In the genomic region with DNA sequence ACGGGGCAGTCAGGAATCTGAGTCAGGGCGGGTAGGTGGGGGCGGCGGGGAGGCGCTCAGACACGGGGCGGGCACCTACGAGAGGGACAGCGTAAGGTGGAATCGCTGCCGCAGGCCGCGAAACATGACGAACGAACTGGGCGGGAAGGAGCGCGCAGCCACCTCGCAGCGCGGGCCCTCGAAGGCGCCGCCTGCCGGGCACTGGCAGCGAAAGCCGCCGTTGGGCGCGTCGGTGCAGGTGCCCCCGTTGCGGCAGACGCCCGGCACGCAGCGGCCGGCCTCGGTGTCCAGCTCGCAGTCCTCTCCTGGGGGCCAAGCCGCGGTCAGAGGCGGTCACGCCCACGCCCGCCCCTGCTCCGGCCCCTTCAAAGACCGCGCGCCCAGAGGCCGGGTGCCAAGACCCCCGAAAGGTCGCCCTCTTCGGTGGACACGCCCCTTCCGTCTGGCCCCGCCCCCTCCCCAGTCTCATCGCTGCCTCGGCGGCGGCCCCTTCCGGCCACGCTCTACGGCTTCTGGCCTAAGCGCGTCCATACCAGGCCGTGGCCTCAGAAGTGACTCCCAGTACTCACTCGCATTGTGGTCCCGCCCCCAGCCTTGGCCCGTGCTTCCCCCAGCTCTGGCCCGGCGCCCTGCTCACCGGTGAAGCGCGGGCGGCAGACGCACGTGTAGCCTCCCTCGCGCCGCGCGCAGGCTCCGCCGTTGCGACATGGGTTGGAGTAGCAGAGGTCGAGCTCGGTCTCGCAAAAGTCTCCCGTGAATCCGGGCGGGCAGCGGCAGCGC, we compare ENCODE assay signal across 9 cellular contexts. TPM values are rescaled to one million over a fixed set of nuclear protein-coding genes. Genes with fewer than 3 reads are reported as not detected.
DNase-seq lines count a peak whose midpoint lies in the region; TF ChIP-seq lines count a peak whose summit lies in the region.
"Had no signal": no experiment of that assay in that cellular context is flagged by ENCODE, and none has a peak within 500 bp of the region (broad histone marks: within the 10 kb centered on the region; RNA-seq: fewer than 3 reads in every experiment).

No MANE protein-coding gene starts in this region.

- H3K27me3 ChIP-seq in CD4-positive, alpha-beta memory T cell (ENCODE audit: insufficient read depth, low read length) = no peaks in the 10 kb centered on the region
- H3K27me3 ChIP-seq in H9 (ENCODE audit: insufficient read depth, low read length) = no peaks in the 10 kb centered on the region
- no peaks in the 10 kb centered on the region for H3K27me3 ChIP-seq in trophoblast cell (ENCODE audit: insufficient read depth, low read length)
- peaks cover 0 to 5% of the 10 kb centered on the region in 2 donors for H3K27me3 ChIP-seq in tibial nerve

- peaks cover 19% of the 10 kb centered on the region for H3K4me1 ChIP-seq in CD4-positive, alpha-beta memory T cell (ENCODE audit: insufficient read depth, low read length)
- no peaks in the 10 kb centered on the region; the same call in 1 of the 2 replicates for H3K4me1 ChIP-seq in H9 (ENCODE audit: insufficient read depth, low read length)
- peaks cover 4% of the 10 kb centered on the region for H3K4me1 ChIP-seq in OCI-LY7 (ENCODE audit: insufficient read depth, low read length, poor library complexity, severe bottlenecking)
- peaks cover 5 to 10% of the 10 kb centered on the region in 2 experiments for H3K4me1 ChIP-seq in trophoblast cell (ENCODE audit: control insufficient read depth in 1 of 2, insufficient read depth in 2 of 2, low read length in 2 of 2)
- H3K4me1 ChIP-seq in tibial nerve = peaks cover 0 to 19% (median 5%) of the 10 kb centered on the region in 4 donors

- peak overlapping the region; percentile 80 to 88 (median 84) for H3K4me3 Mint-ChIP-seq in CD4-positive, alpha-beta memory T cell
- H3K4me3 Mint-ChIP-seq in H9 (peak overlapping the region; percentile 67 to 78), glutamatergic neuron (ENCODE audit: unreplicated experiment) (no peak overlapping the region)

- no CpG with 5 or more reads among the region's 94 CpGs for WGBS in H9 (ENCODE audit: extremely low coverage, insufficient read length, low lambda C conversion rate)
- no CpG with 5 or more reads among the region's 94 CpGs for WGBS in trophoblast cell (ENCODE audit: extremely low coverage, insufficient coverage, insufficient read length)
- 9% methylated on average over 72 to 74 of the region's 94 CpGs for WGBS in tibial nerve, 2 donors

- H3K9me3 ChIP-seq in CD4-positive, alpha-beta memory T cell (ENCODE audit: control insufficient read depth in 1 of 2, low read length in 2 of 2) = no peaks in the 10 kb centered on the region
- H3K9me3 ChIP-seq in H9 (ENCODE audit: control insufficient read depth, low read depth, low read length) (no peaks in the 10 kb centered on the region), OCI-LY7 (ENCODE audit: low read length) (no peaks in the 10 kb centered on the region), trophoblast cell (ENCODE audit: insufficient read depth, low read depth, low read length) (peaks cover 32% of the 10 kb centered on the region), tibial nerve (no peaks in the 10 kb centered on the region)

- no peak overlapping the region for H2BK12ac ChIP-seq in H9 (ENCODE audit: insufficient read length, low read depth, low read length)
- no peak overlapping the region for H2BK12ac ChIP-seq in trophoblast cell (ENCODE audit: low read length)

- POLR2A ChIA-PET in CD4-positive, alpha-beta memory T cell (lab: Charles Lee; ENCODE audit: partially characterized antibody) = interaction anchor here (0.6 to 2.4 kb wide), 3 partner anchors 21 to 129 kb away, joined by 3 to 14 read pairs (median 4); a partner anchor contains a TSS
- POLR2A ChIA-PET in OCI-LY7 (lab: Charles Lee) = no interaction called here

- H3K9ac ChIP-seq in H9 (ENCODE audit: extremely low read depth, insufficient read length, low read length) = no peak overlapping the region
- H3K9ac ChIP-seq in trophoblast cell (ENCODE audit: low read length) = no peak overlapping the region

- peak in 1 of 2 donors; percentile 69 for TF ChIP-seq EP300 in tibial nerve (IDR thresholded peaks at IDR 0.05)

- H3K79me1 ChIP-seq in H9 (ENCODE audit: insufficient read depth, low read depth, low read length, poor library complexity, severe bottlenecking) = no peaks in the 10 kb centered on the region
- H3K79me1 ChIP-seq in trophoblast cell (ENCODE audit: low read length) = no peaks in the 10 kb centered on the region

- no peak overlapping the region for H4K91ac ChIP-seq in H9 (ENCODE audit: insufficient read length, low read depth, low read length)
- no peak overlapping the region for H4K91ac ChIP-seq in trophoblast cell (ENCODE audit: low read depth, low read length)

- H4K8ac ChIP-seq in H9 (replicated peaks; ENCODE audit: insufficient read length, low read depth, low read length) (no peak overlapping the region), trophoblast cell (ENCODE audit: low read depth, low read length) (peak overlapping the region; percentile 72)

- H3K18ac ChIP-seq in H9 (ENCODE audit: insufficient read length, low read depth, low read length) (peak overlapping the region; percentile 6), trophoblast cell (ENCODE audit: low read length) (no peak overlapping the region)

- DNase-seq in CD4-positive, alpha-beta memory T cell = peak; percentile 86 to 91 (median 88)
- peak; percentile 94 for DNase-seq in H9
- DNase-seq in OCI-LY7 (ENCODE audit: low spot score) = peak; percentile 87
- peak; percentile 72 for DNase-seq in activated gamma-delta T cell treated with anti-CD3 and anti-CD28 coated beads, Interleukin-2, amount 50 U/mL, for 16 hours (ENCODE audit: low read depth)
- peak; percentile 88 for DNase-seq in glutamatergic neuron
- DNase-seq in trophoblast cell = peak; percentile 91 to 94
- peak; percentile 52 to 66 for DNase-seq in tibial nerve (ENCODE audit: low spot score in 2 of 2)
- no peak for DNase-seq in NCI-H446 (lab: John Stamatoyannopoulos, UW)

- intact Hi-C loops in CD4-positive, alpha-beta memory T cell (cut with micrococcal nuclease) = loop anchor here (1.0 kb wide), 4 partner anchors 21 to 98 kb away; a partner anchor contains a TSS
- intact Hi-C loops in OCI-LY7 (cut with micrococcal nuclease; ENCODE audit: unreplicated experiment) = loop anchor here (1.0 to 2.0 kb wide), 2 partner anchors 21 to 255 kb away; a partner anchor contains a TSS

- no peak overlapping the region for H3T11ph ChIP-seq in H9 (ENCODE audit: low read length)

- no peaks in the 10 kb centered on the region for H3K9me2 ChIP-seq in OCI-LY7 (ENCODE audit: insufficient read depth, low read length)

- H2BK5ac ChIP-seq in H9 (ENCODE audit: insufficient read length, low read length) (no peak overlapping the region), trophoblast cell (ENCODE audit: low read depth, low read length, poor library complexity) (no peak overlapping the region)

- H3K23ac ChIP-seq in H9 (ENCODE audit: insufficient read length, low read depth, low read length) (no peak overlapping the region), trophoblast cell (ENCODE audit: low read length) (no peak overlapping the region)

- no peak for TF ChIP-seq POLR2A in tibial nerve (IDR thresholded peaks at IDR 0.05)

- H3K4me1 Mint-ChIP-seq in CD4-positive, alpha-beta memory T cell = peaks cover 5 to 31% (median 10%) of the 10 kb centered on the region in 4 donors
- H3K4me1 Mint-ChIP-seq in H9 (peaks cover 4 to 13% of the 10 kb centered on the region in 2 experiments), glutamatergic neuron (ENCODE audit: low read depth, unreplicated experiment) (peaks cover 6% of the 10 kb centered on the region)

- CTCF ChIA-PET in CD4-positive, alpha-beta memory T cell (lab: Charles Lee; ENCODE audit: partially characterized antibody) = interaction anchor here (0.6 to 1.8 kb wide), 8 partner anchors 21 to 462 kb away, joined by 3 to 7 read pairs (median 4); a partner anchor contains a TSS
- CTCF ChIA-PET in OCI-LY7 (lab: Charles Lee; ENCODE audit: unreplicated experiment) = no interaction called here

- peak; percentile 86 for TF ChIP-seq CTCF in H9 (conservative IDR thresholded peaks at IDR 0.05)
- TF ChIP-seq CTCF in OCI-LY7 (conservative IDR thresholded peaks at IDR 0.05; ENCODE audit: low read length) = peak; percentile 74
- TF ChIP-seq CTCF in glutamatergic neuron (IDR thresholded peaks at IDR 0.05; ENCODE audit: partially characterized antibody, unreplicated experiment) = peak; percentile 77
- peak; percentile 60 to 89 (median 71) for TF ChIP-seq CTCF in tibial nerve (IDR thresholded peaks at IDR 0.05)

- peaks cover 0 to 3% of the 10 kb centered on the region in 2 donors for H3K27me3 Mint-ChIP-seq in CD4-positive, alpha-beta memory T cell
- H3K27me3 Mint-ChIP-seq in H9 (ENCODE audit: low read depth) (peaks cover 6% of the 10 kb centered on the region; the same call in 1 of the 2 replicates), glutamatergic neuron (ENCODE audit: unreplicated experiment) (peaks cover 10% of the 10 kb centered on the region)

- no TSS peak for BruUV-seq in OCI-LY7 (replicated peaks; lab: Mats Ljungman, UMichigan)

- no peaks in the 10 kb centered on the region for H3K79me2 ChIP-seq in H9 (ENCODE audit: insufficient read depth, low read length)
- no peaks in the 10 kb centered on the region for H3K79me2 ChIP-seq in OCI-LY7 (ENCODE audit: insufficient read depth, low read depth, low read length)
- H3K79me2 ChIP-seq in trophoblast cell (ENCODE audit: control insufficient read depth, insufficient read depth, low read length, poor library complexity) = no peaks in the 10 kb centered on the region

- H3K9me3 Mint-ChIP-seq in CD4-positive, alpha-beta memory T cell = peaks cover 0 to 10% (median 0%) of the 10 kb centered on the region in 8 donors
- H3K9me3 Mint-ChIP-seq in H9 (peaks cover 0 to 3% of the 10 kb centered on the region in 2 experiments; a peak in 1 of 5 replicates), glutamatergic neuron (ENCODE audit: unreplicated experiment) (peaks cover 30% of the 10 kb centered on the region)

- H3K56ac ChIP-seq in H9 (ENCODE audit: insufficient read length, low read depth, low read length) = no peak overlapping the region

- peaks cover 5% of the 10 kb centered on the region for H3K23me2 ChIP-seq in H9 (ENCODE audit: insufficient read length, low read depth, low read length, poor library complexity, severe bottlenecking)

- H2AK5ac ChIP-seq in H9 (ENCODE audit: insufficient read length, low read length) (no peak overlapping the region), trophoblast cell (ENCODE audit: low read length) (no peak overlapping the region)

- H3K14ac ChIP-seq in H9 (ENCODE audit: insufficient read depth, low read length) (no peak overlapping the region), trophoblast cell (ENCODE audit: low read length) (peak overlapping the region; percentile 52)

- H3K4me2 ChIP-seq in H9 (ENCODE audit: insufficient read depth, insufficient read length, low read length) (peak overlapping the region; percentile 50), OCI-LY7 (ENCODE audit: low read length) (peak overlapping the region; percentile 73), trophoblast cell (ENCODE audit: low read length) (peak overlapping the region; percentile 64)

- H2BK15ac ChIP-seq in H9 (ENCODE audit: low read depth, low read length) = no peak overlapping the region

- H3K36me3 ChIP-seq in CD4-positive, alpha-beta memory T cell (ENCODE audit: insufficient read depth, low read length) = no peaks in the 10 kb centered on the region
- no peaks in the 10 kb centered on the region for H3K36me3 ChIP-seq in OCI-LY7 (ENCODE audit: insufficient read depth, low read length)
- no peaks in the 10 kb centered on the region for H3K36me3 ChIP-seq in trophoblast cell (ENCODE audit: control insufficient read depth in 1 of 2, insufficient read depth in 2 of 2, low read length in 2 of 2)
- peaks cover 0 to 2% (median 0%) of the 10 kb centered on the region in 3 donors for H3K36me3 ChIP-seq in tibial nerve

- peak overlapping the region; percentile 82 to 93 (median 88) for H3K27ac Mint-ChIP-seq in CD4-positive, alpha-beta memory T cell
- H3K27ac Mint-ChIP-seq in H9 (peak overlapping the region; percentile 35 to 73 (median 66); a peak in 3 of 7 replicates), glutamatergic neuron (ENCODE audit: unreplicated experiment) (no peak overlapping the region)

- H4K20me1 ChIP-seq in H9 (ENCODE audit: control insufficient read depth, insufficient read depth, insufficient read length) (peaks cover 2% of the 10 kb centered on the region), OCI-LY7 (ENCODE audit: insufficient read depth, low read length) (no peaks in the 10 kb centered on the region)

- peak overlapping the region; percentile 29 to 59 for H3K4me3 ChIP-seq in CD4-positive, alpha-beta memory T cell (ENCODE audit: low read length in 2 of 2)
- H3K4me3 ChIP-seq in OCI-LY7 (ENCODE audit: low read depth, low read length, poor library complexity, severe bottlenecking) (peak overlapping the region; percentile 67), trophoblast cell (ENCODE audit: low read depth, low read length) (peak overlapping the region; percentile 60), tibial nerve (peak overlapping the region; percentile 39 to 69 (median 64))

- H3K27ac ChIP-seq in CD4-positive, alpha-beta memory T cell (ENCODE audit: low read depth, low read length) = peak overlapping the region; percentile 38
- H3K27ac ChIP-seq in H9 (ENCODE audit: insufficient read length, low read depth, low read length) (no peak overlapping the region), OCI-LY7 (ENCODE audit: low read depth, low read length, poor library complexity, severe bottlenecking) (no peak overlapping the region), trophoblast cell (ENCODE audit: low read depth, low read length) (no peak overlapping the region), tibial nerve (peak overlapping the region; percentile 2 to 82 (median 72))

- no peak overlapping the region for H2BK20ac ChIP-seq in H9 (ENCODE audit: low read depth, low read length, poor library complexity, severe bottlenecking)

- H2AFZ ChIP-seq in H9 (ENCODE audit: low read length) = no peak overlapping the region
- peak overlapping the region; percentile 44; the same call in 1 of the 2 replicates for H2AFZ ChIP-seq in OCI-LY7 (ENCODE audit: low read length)
- H2AFZ ChIP-seq in trophoblast cell (ENCODE audit: insufficient read depth, low read length, poor library complexity) = no peak overlapping the region

- peaks cover 0 to 1% of the 10 kb centered on the region in 2 donors for H3K36me3 Mint-ChIP-seq in CD4-positive, alpha-beta memory T cell
- H3K36me3 Mint-ChIP-seq in H9 (ENCODE audit: insufficient read depth in 1 of 3, low read depth in 3 of 3) = peaks cover 39 to 62% (median 59%) of the 10 kb centered on the region in 3 experiments
- peaks cover 23% of the 10 kb centered on the region for H3K36me3 Mint-ChIP-seq in glutamatergic neuron (ENCODE audit: unreplicated experiment)

- H2BK120ac ChIP-seq in H9 (ENCODE audit: low read depth, low read length, poor library complexity, severe bottlenecking) (no peak overlapping the region), trophoblast cell (ENCODE audit: insufficient read depth, low read length, poor library complexity) (no peak overlapping the region)

- H4K12ac ChIP-seq in trophoblast cell (ENCODE audit: low read depth, low read length) = peak overlapping the region; percentile 20

- H3K4ac ChIP-seq in H9 (ENCODE audit: low read depth, low read length) (no peak overlapping the region), trophoblast cell (ENCODE audit: low read depth, low read length) (no peak overlapping the region)

- H4K5ac ChIP-seq in H9 (ENCODE audit: insufficient read length, low read depth, low read length) = no peak overlapping the region

RNA-seq across cellular contexts. Expression of a gene that starts 6.4 kb away (rescaled TPM):
- total RNA-seq in CD4-positive, alpha-beta memory T cell = 1 to 10 TPM; 3.3 to 3.5 TPM
- under 1 TPM; 0.04 to 0.78 TPM for polyA plus RNA-seq in CD4-positive, alpha-beta memory T cell
- 23.5 and 23.9 TPM in 2 replicates for total RNA-seq in H9 (2021)
- 2.3 and 3.0 TPM in 2 replicates for total RNA-seq in OCI-LY7 (2014; rRNA removed; shearing (Covaris generic))
- 8.4 and 9.1 TPM in 2 replicates for total RNA-seq in OCI-LY7 (2022)
- 162 TPM for total RNA-seq in glutamatergic neuron (ENCODE audit: unreplicated experiment)
- 3.5 TPM in 2 replicates for polyA plus RNA-seq in trophoblast cell (2013)
- total RNA-seq in tibial nerve = 10 to 100 TPM in 1 of 4 donors, 1 to 10 TPM in 2, under 1 TPM in 1; 0.87 to 13.5 (median 1.5) TPM

RNA-seq across cellular contexts. Expression of a gene that starts 21.0 kb away (rescaled TPM):
- total RNA-seq in CD4-positive, alpha-beta memory T cell = 10 to 100 TPM; 31.6 to 32.4 TPM
- 1 to 10 TPM; 3.0 to 3.5 TPM for polyA plus RNA-seq in CD4-positive, alpha-beta memory T cell
- total RNA-seq in H9 (2021) (56.7 and 61.3 TPM in 2 replicates), OCI-LY7 (2022) (37.2 and 47.3 TPM in 2 replicates), glutamatergic neuron (ENCODE audit: unreplicated experiment) (26.0 TPM), tibial nerve (10 to 100 TPM; 13.8 to 26.4 (median 15.9) TPM)
- 28.4 and 42.1 TPM in 2 replicates for total RNA-seq in OCI-LY7 (2014; rRNA removed; shearing (Covaris generic))
- 27.3 and 27.9 TPM in 2 replicates for polyA plus RNA-seq in trophoblast cell (2013)

RNA-seq across cellular contexts. Expression of a gene that starts 29.5 kb away (rescaled TPM):
- 10 to 100 TPM; 20.1 to 21.7 TPM for total RNA-seq in CD4-positive, alpha-beta memory T cell
- 10 to 100 TPM in 1 of 2 donors, 1 to 10 TPM in 1; 8.3 to 16.1 TPM for polyA plus RNA-seq in CD4-positive, alpha-beta memory T cell
- total RNA-seq in H9 (2021) (38.3 and 46.0 TPM in 2 replicates), OCI-LY7 (2022) (33.9 and 39.9 TPM in 2 replicates), glutamatergic neuron (ENCODE audit: unreplicated experiment) (35.5 TPM), tibial nerve (10 to 100 TPM; 32.4 to 88.5 (median 51.8) TPM)
- total RNA-seq in OCI-LY7 (2014; rRNA removed; shearing (Covaris generic)) = 34.8 and 42.1 TPM in 2 replicates
- 18.3 and 18.9 TPM in 2 replicates for polyA plus RNA-seq in trophoblast cell (2013)

RNA-seq across cellular contexts. Expression of a gene that starts 34.7 kb away (rescaled TPM):
- not detected for total RNA-seq in CD4-positive, alpha-beta memory T cell
- not detected for polyA plus RNA-seq in CD4-positive, alpha-beta memory T cell
- total RNA-seq in H9 (2021) (0.70 and 0.74 TPM in 2 replicates), OCI-LY7 (2022) (1.6 TPM in 1 of 2 replicates, not detected in the other), glutamatergic neuron (ENCODE audit: unreplicated experiment) (not detected), tibial nerve (not detected)
- not detected in 2 replicates for total RNA-seq in OCI-LY7 (2014; rRNA removed; shearing (Covaris generic))
- not detected in 2 replicates for polyA plus RNA-seq in trophoblast cell (2013)
- total RNA-seq: LHCN-M2 had no signal

RNA-seq across cellular contexts. Expression of a gene that starts 46.8 kb away (rescaled TPM):
- total RNA-seq in CD4-positive, alpha-beta memory T cell = 10 to 100 TPM; 73.7 to 91.3 TPM
- polyA plus RNA-seq in CD4-positive, alpha-beta memory T cell = 100 to 1,000 TPM; 152 to 313 TPM
- total RNA-seq in H9 (2021) = 285 and 299 TPM in 2 replicates
- 125 and 168 TPM in 2 replicates for total RNA-seq in OCI-LY7 (2014; rRNA removed; shearing (Covaris generic))
- 159 and 194 TPM in 2 replicates for total RNA-seq in OCI-LY7 (2022)
- 242 TPM for total RNA-seq in glutamatergic neuron (ENCODE audit: unreplicated experiment)
- 164 and 166 TPM in 2 replicates for polyA plus RNA-seq in trophoblast cell (2013)
- 100 to 1,000 TPM; 143 to 196 (median 186) TPM for total RNA-seq in tibial nerve

Comparison
In these comparisons a context has a peak if more than half of its experiments do, and no peak if none do; other contexts are left out.
1. DNase-seq: peak in CD4-positive, alpha-beta memory T cell (5 of 5), H9 (single experiment), OCI-LY7 (single experiment), activated gamma-delta T cell treated with anti-CD3 and anti-CD28 coated beads, Interleukin-2, amount 50 U/mL, for 16 hours (single experiment), glutamatergic neuron (single experiment), trophoblast cell (2 of 2) and tibial nerve (2 of 2); none in NCI-H446 (0 of 2).
2. H3K27ac ChIP-seq: peak in CD4-positive, alpha-beta memory T cell (single experiment) and tibial nerve (4 of 4); none in H9 (single experiment), OCI-LY7 (single experiment) and trophoblast cell (single experiment).
3. Peak in every context shown above with its lines, with median percentiles within 50 percentile points of each other: H3K4me3 ChIP-seq, H3K4me2 ChIP-seq and CTCF ChIP-seq.